8 cellular contexts compared by ENCODE assay signal in the genomic region with DNA sequence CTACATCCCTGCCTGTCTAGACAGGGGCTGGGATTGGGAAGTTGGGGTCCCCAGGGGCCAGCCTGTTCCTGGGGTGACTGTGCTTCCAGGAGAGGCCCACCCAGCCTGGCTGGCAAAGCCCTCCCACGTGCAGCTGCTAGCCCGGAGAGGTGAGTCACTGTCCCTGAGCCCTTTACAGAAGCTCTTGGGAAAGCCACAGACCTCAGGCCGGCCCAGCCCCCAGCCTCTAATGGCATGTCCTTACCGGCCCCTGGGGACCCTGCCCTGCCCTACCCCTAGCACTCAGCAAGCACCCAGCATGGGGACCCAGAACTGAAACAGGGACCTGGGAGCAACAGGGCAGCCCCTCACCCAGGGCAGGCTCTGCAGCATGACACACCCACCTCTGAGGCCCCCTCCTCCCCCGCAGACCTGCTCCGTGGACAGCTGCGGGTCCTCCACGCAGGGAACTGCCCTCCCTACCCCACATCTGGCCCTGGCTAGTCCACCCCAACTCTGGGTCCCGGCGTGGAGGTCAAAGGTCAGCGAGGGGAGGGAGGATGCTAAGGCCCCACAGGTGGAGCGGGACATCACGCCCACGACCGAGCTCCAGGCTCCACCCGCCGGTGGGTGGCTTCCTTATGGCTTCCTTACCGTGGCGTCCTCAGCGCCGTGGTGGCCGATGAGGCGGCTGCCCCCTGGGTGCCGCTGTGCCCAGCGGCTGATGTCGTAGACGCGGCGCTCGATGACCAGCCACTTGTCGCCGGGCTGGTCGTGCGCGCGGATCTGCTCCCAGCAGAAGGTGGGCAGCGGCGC. TPM values are rescaled to one million over a fixed set of nuclear protein-coding genes. Genes with fewer than 3 reads are reported as not detected.
DNase-seq lines count a peak whose midpoint lies in the region; ATAC-seq and TF ChIP-seq lines count a peak whose summit lies in the region.

No MANE protein-coding gene starts in this region.

- peak; percentile 32 for TF ChIP-seq CTCF in osteocyte (IDR thresholded peaks at IDR 0.05)

- no peaks in the 10 kb centered on the region for H3K27me3 Mint-ChIP-seq in activated naive CD4-positive, alpha-beta T cell treated with anti-CD3 and anti-CD28 coated beads, Interleukin-2, amount 50 U/mL, for 24 hours
- H3K27me3 Mint-ChIP-seq in osteocyte (ENCODE audit: unreplicated experiment), result no peaks in the 10 kb centered on the region

- no peaks in the 10 kb centered on the region for H3K9me3 Mint-ChIP-seq in activated naive CD4-positive, alpha-beta T cell treated with anti-CD3 and anti-CD28 coated beads, Interleukin-2, amount 50 U/mL, for 24 hours
- H3K9me3 Mint-ChIP-seq in osteocyte (ENCODE audit: unreplicated experiment), result no peaks in the 10 kb centered on the region

- peaks cover 3% of the 10 kb centered on the region for H3K4me1 Mint-ChIP-seq in activated naive CD4-positive, alpha-beta T cell treated with anti-CD3 and anti-CD28 coated beads, Interleukin-2, amount 50 U/mL, for 24 hours
- peaks cover 52% of the 10 kb centered on the region for H3K4me1 Mint-ChIP-seq in osteocyte (ENCODE audit: unreplicated experiment)

- H3K4me3 Mint-ChIP-seq in activated naive CD4-positive, alpha-beta T cell treated with anti-CD3 and anti-CD28 coated beads, Interleukin-2, amount 50 U/mL, for 24 hours, result peak overlapping the region; percentile 72
- peak overlapping the region; percentile 84 for H3K4me3 Mint-ChIP-seq in osteocyte (ENCODE audit: unreplicated experiment)

- no peaks in the 10 kb centered on the region for H3K36me3 Mint-ChIP-seq in activated naive CD4-positive, alpha-beta T cell treated with anti-CD3 and anti-CD28 coated beads, Interleukin-2, amount 50 U/mL, for 24 hours
- H3K36me3 Mint-ChIP-seq in osteocyte (ENCODE audit: unreplicated experiment), result peaks cover 6% of the 10 kb centered on the region

- intact Hi-C loops in Right ventricle myocardium inferior (cut with DNase I), result loop anchor here (5.0 kb wide), 1 partner anchor 73 kb away; a partner anchor contains a TSS

- ATAC-seq in HG02852 (IDR thresholded peaks at IDR 0.05; ENCODE audit: unreplicated experiment) (peak; percentile 26), Right ventricle myocardium inferior (peak; percentile 3)

- H3K27ac Mint-ChIP-seq in activated naive CD4-positive, alpha-beta T cell treated with anti-CD3 and anti-CD28 coated beads, Interleukin-2, amount 50 U/mL, for 24 hours, result no peak overlapping the region
- peak overlapping the region; percentile 72 for H3K27ac Mint-ChIP-seq in osteocyte (ENCODE audit: unreplicated experiment)

- DNase-seq in NCI-H748 (lab: John Stamatoyannopoulos, UW; ENCODE audit: unreplicated experiment), result peak; percentile 71
- DNase-seq in NCI-H748 treated with DMSO at 0.1 percent for 48 hours (lab: John Stamatoyannopoulos, UW), result no peak
- peak; percentile 20 for DNase-seq in NOMO-1 treated with dmso at 0.1 percent for 144 hours (lab: John Stamatoyannopoulos, UW; ENCODE audit: unreplicated experiment)
- DNase-seq in Right ventricle myocardium inferior (ENCODE audit: missing footprints), result peak; percentile 81
- no peak for DNase-seq in osteocyte (ENCODE audit: extremely low spot score, unreplicated experiment)
- DNase-seq in NCI-H1436 treated with DMSO at 0.1 percent for 48 hours (lab: John Stamatoyannopoulos, UW), result no peak

RNA-seq across cellular contexts. Expression of a gene that starts 0.6 kb away (rescaled TPM):
- 113 TPM for total RNA-seq in Right ventricle myocardium inferior
- total RNA-seq in osteocyte, result 117 and 118 TPM in 2 replicates

RNA-seq across cellular contexts. Expression of a gene that starts 26.6 kb away (rescaled TPM):
- total RNA-seq in Right ventricle myocardium inferior (14.0 TPM), osteocyte (44.2 and 49.2 TPM in 2 replicates)

RNA-seq across cellular contexts. Expression of a gene that starts 59.4 kb away (rescaled TPM):
- 1.9 TPM for total RNA-seq in Right ventricle myocardium inferior
- total RNA-seq in osteocyte, result 0.81 and 2.0 TPM in 2 replicates

Comparison
In these comparisons a context has a peak if more than half of its experiments do, and no peak if none do; other contexts are left out.
1. DNase-seq: peak in NCI-H748 (single experiment), NOMO-1 treated with dmso at 0.1 percent for 144 hours (single experiment) and Right ventricle myocardium inferior (single experiment); none in NCI-H748 treated with DMSO at 0.1 percent for 48 hours (single experiment), osteocyte (single experiment) and NCI-H1436 treated with DMSO at 0.1 percent for 48 hours (single experiment).